ENCODE assay signal across 1 cellular context in the genomic region with DNA sequence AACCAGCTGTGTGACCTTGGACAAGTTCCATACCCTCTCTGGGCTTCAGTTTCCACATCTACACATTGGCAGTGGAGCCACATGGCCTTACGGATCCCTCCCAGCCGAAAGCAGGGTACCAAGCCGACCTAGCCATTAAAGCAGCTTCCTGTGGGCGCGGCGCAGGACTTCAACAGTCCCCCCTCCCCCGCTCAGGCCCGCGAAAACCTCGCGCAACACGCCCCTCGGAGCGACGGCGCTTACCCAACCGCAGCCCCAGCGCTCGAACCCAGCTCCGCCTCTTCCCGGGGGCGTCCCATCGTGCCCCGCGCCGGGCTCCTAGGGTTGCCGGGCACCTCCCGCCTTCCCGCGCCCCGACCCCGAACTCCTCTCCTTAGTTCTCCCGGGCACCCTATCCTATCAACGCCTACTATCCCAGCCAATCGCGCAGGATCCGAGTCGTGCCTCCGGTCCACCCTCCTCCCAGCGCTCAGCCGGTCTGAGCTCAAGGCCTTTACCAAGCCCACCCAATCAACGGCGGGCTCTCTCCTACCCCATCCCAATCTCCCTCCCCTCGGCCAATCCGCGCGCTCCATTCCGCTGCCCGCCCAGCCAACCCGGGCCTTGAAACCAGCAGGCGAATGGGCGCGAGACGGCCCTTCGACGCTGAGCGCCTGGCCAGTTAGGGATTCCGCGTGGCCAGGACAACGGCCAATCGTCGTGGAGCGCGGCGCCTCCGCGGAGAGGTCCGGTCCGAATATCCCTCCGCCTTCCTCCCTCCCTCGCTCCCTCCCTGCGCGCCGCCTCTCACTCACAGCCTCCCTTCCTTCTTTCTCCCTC.
TF ChIP-seq lines count a peak whose summit lies in the region.

A gene (plus strand): TSS at position 767 of the 819 bp plus-strand sequence. CDS start 326 bp downstream, outside the sequence.

TF ChIP-seq in HEK293, 187 proteins besides CTCF, POLR2A, EP300 and RAD21 (continued from another document):
- TF ChIP-seq, protein P1, sequence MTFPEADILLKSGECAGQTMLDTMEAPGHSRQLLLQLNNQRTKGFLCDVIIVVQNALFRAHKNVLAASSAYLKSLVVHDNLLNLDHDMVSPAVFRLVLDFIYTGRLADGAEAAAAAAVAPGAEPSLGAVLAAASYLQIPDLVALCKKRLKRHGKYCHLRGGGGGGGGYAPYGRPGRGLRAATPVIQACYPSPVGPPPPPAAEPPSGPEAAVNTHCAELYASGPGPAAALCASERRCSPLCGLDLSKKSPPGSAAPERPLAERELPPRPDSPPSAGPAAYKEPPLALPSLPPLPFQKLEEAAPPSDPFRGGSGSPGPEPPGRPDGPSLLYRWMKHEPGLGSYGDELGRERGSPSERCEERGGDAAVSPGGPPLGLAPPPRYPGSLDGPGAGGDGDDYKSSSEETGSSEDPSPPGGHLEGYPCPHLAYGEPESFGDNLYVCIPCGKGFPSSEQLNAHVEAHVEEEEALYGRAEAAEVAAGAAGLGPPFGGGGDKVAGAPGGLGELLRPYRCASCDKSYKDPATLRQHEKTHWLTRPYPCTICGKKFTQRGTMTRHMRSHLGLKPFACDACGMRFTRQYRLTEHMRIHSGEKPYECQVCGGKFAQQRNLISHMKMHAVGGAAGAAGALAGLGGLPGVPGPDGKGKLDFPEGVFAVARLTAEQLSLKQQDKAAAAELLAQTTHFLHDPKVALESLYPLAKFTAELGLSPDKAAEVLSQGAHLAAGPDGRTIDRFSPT (tag by site-specific recombination; IDR thresholded peaks at IDR 0.05), result peak; percentile 78
TF ChIP-seq in HEK293: peak in this region for 87.
